In the genomic region with DNA sequence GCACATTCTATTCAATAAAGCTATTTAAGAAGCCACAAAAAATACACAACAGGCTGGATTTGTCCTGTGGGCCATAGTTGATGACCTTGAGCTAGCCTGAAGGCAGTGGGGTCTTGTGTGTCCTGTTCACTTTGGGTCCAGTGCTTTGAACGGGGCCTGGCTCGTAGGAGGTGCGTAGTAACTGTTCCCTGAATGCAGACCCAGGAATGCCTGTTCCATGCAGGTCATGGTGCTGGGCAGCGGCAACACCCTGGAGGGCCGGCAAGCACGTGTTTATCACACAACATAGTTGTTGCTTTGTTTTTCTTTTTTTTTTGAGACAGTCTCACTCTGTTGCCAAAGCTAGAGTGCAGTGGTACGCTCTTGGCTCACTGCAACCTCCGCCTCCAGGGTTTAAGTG, we compare ENCODE assay signal across 24 cellular contexts.
"Had no signal": no experiment of that assay in that cellular context is flagged by ENCODE, and none has a peak within 500 bp of the region (broad histone marks: within the 10 kb centered on the region; RNA-seq: fewer than 3 reads in every experiment).

No MANE protein-coding gene starts in this region.

- ATAC-seq: activated naive CD4-positive, alpha-beta T cell treated with anti-CD3 and anti-CD28 coated beads, Interleukin-2, amount 50 U/mL, for 72 hours; activated naive CD8-positive, alpha-beta T cell treated with anti-CD3 and anti-CD28 coated beads, Interleukin-2, amount 50 U/mL, for 24 hours; activated T-cell treated with anti-CD3 and anti-CD28 coated beads, Interleukin-2, amount 50 U/mL, for 4 hours; PC-3 had no signal

- H3K9me3 ChIP-seq: ascending aorta, body of pancreas had no signal

- H3K4me3 ChIP-seq: ascending aorta, body of pancreas had no signal

- DNase-seq: activated CD4-positive, alpha-beta memory T cell treated with anti-CD3 and anti-CD28 coated beads for 36 hours; activated CD4-positive, alpha-beta T cell treated with anti-CD3 and anti-CD28 coated beads, Interleukin-2, amount 10 ng/mL, durations not matched to agents 7 days and 5 days; activated CD4-positive, CD25-positive, alpha-beta regulatory T cell; activated CD8-positive, alpha-beta memory T cell treated with anti-CD3 and anti-CD28 coated beads for 24 hours; activated effector memory CD4-positive, alpha-beta T cell treated with anti-CD3 and anti-CD28 coated beads, Interleukin-2, amount 50 U/mL, for 16 hours; activated naive CD4-positive, alpha-beta T cell treated with Interleukin-2 at 50 U/mL for 16 hours; activated naive CD8-positive, alpha-beta T cell treated with anti-CD3 and anti-CD28 coated beads, Interleukin-2, amount 50 U/mL, for 24 hours; activated T-cell treated with anti-CD3 and anti-CD28 coated beads, Interleukin-2, amount 50 U/mL, for 4 hours; amniotic stem cell; body of pancreas; Kasumi-1; KBM-7; NCI-H1105 treated with DMSO at 0.1 percent for 48 hours; NCI-H1436 treated with DMSO at 0.1 percent for 48 hours; NCI-H187; NCI-H2081; NCI-H446; NCI-H524; PC-3; SIG-M5; T-helper 2 cell had no signal

- H3K27ac ChIP-seq: ascending aorta, body of pancreas, VCaP had no signal

- H3K4me1 ChIP-seq: ascending aorta, body of pancreas had no signal

- H3K36me3 ChIP-seq: ascending aorta had no signal

- H3K27me3 ChIP-seq: ascending aorta, body of pancreas had no signal
